Comparison of ENCODE assay signal across 1 cellular context in the genomic region with DNA sequence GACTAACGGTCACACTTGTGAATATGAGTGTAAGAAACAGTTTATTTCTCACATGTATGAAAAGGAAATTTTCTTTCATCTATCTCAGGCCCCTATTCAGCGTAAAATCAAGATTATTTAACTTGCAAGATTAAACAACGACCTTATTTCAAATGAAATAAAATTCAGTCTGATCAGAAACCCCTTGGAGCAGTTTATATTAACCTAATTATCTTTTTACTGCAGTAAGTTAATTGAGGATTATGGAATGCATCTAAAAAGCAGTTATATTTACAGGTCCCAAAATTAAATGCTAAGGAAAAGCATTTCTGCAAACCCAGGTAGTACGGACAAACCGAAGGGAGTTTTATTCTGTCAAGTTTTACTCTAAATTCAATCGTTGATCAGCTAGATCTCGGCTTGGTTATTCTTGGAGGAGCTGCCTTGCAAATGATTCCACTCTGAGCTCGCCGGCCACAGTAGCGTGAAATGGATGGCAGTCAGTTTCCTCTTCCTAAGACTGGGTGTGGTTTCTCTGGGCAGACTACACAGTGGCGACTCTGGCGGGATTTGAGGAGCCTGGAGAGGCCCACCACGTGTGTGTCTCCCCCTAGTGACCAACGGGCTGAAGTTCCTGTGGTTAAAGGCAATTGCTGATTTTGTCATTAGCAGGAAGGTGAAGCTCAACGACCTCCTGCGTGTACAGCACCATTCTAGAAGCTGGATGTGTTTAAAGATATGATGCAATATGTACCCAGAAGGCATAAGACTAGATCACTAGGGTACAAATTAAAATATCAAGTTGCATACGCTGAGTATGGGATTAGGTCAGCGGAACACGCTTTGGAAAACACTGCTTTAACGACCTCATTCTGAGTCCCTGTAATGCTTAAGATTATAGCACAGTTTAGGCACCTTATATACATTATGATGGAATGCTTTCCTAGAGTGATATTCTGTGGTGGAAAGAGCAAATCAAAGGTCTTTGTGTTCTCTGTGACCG.
TF ChIP-seq lines count a peak whose summit lies in the region.

No MANE protein-coding gene starts in this region.

TF ChIP-seq in Ishikawa, 13 proteins besides CTCF, POLR2A, EP300 and RAD21:
- peak; percentile 28; the same call in 1 of the 2 replicates for TF ChIP-seq TAF1 (IDR thresholded peaks at IDR 0.05; ENCODE audit: low read depth)
- TF ChIP-seq, protein P1, sequence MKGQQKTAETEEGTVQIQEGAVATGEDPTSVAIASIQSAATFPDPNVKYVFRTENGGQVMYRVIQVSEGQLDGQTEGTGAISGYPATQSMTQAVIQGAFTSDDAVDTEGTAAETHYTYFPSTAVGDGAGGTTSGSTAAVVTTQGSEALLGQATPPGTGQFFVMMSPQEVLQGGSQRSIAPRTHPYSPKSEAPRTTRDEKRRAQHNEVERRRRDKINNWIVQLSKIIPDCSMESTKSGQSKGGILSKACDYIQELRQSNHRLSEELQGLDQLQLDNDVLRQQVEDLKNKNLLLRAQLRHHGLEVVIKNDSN (IDR thresholded peaks at IDR 0.05) = no peak
- 0 out of 2 replicates have a peak, but pooled peaks have one; percentile 20 for TF ChIP-seq YY1 (IDR thresholded peaks at IDR 0.05; ENCODE audit: low read depth)
- no peak for TF ChIP-seq CEBPB (IDR thresholded peaks at IDR 0.05)
- TF ChIP-seq, protein P2, sequence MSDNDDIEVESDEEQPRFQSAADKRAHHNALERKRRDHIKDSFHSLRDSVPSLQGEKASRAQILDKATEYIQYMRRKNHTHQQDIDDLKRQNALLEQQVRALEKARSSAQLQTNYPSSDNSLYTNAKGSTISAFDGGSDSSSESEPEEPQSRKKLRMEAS (IDR thresholded peaks at IDR 0.05) = peak; percentile 81
- TF ChIP-seq NFIC (IDR thresholded peaks at IDR 0.05) = peak; percentile 8; the same call in 1 of the 2 replicates
- 0 out of 2 replicates have a peak, but pooled peaks have one; percentile 42 for TF ChIP-seq TCF12 (IDR thresholded peaks at IDR 0.05; ENCODE audit: low read depth)
